1 cellular context compared by ENCODE assay signal in the genomic region with DNA sequence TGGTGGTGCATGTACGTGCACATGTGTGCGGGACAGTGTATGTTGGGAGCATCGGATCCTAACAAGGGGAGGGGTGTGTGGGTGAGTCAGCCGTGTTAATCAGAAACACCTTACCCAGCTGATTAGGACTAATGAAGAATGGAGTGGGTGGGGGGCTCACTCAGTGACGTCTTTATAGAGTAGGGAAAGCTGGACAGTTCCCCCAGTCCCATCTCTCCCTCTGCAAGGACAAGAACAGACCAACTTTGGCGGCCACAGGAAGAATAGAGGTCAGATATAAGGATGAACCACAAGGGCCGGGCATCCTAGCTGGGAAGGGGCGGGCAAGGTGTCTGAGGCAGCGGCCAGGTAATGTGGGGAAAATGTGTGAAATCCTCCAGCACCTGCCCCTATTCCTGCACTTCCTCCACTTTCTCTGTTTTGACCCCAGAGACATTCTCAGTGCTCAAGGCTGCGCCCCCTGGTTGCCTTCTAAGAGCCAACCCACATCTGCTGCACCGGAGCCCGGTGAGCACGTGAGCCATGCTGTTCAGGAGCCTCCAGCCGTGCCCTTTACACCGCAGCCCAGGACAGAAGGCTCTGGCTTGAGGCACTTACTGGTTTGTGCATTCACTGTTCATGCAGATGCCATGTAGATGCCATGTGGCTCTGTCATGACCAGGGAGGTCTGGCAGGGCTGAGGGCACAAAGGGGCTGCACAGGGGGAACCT.
TF ChIP-seq lines count a peak whose summit lies in the region.

No MANE protein-coding gene starts in this region.

TF ChIP-seq in K562, 482 proteins besides CTCF, POLR2A, EP300 and RAD21:
- TF ChIP-seq HNRNPL (IDR thresholded peaks at IDR 0.05; ENCODE audit: low read depth, low read length) (no peak), BHLHE40 (IDR thresholded peaks at IDR 0.05; ENCODE audit: low read length) (peak; percentile 82), HLTF (IDR thresholded peaks at IDR 0.05) (no peak)
- TF ChIP-seq, protein P1, sequence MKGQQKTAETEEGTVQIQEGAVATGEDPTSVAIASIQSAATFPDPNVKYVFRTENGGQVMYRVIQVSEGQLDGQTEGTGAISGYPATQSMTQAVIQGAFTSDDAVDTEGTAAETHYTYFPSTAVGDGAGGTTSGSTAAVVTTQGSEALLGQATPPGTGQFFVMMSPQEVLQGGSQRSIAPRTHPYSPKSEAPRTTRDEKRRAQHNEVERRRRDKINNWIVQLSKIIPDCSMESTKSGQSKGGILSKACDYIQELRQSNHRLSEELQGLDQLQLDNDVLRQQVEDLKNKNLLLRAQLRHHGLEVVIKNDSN (CRISPR knock-in tag; IDR thresholded peaks at IDR 0.05): peak; percentile 21; the same call in 1 of the 2 replicates
